8 cellular contexts compared by ENCODE assay signal in genomic region chr1:236395780-236396664, GRCh38. TPM values are rescaled to one million over a fixed set of nuclear protein-coding genes. Genes with fewer than 3 reads are reported as not detected.
A peak's percentile ranks its signal among the peaks of the same experiment; 100 is the strongest.
DNase-seq lines count a peak whose midpoint lies in the region; ATAC-seq and TF ChIP-seq lines count a peak whose summit lies in the region.

No MANE protein-coding gene starts in this region.

- H2AFZ ChIP-seq in PC-3 (ENCODE audit: low read length) (peak overlapping the region; percentile 75), neuronal stem cell (ENCODE audit: low read length) (peak overlapping the region; percentile 96)

- H3K9ac ChIP-seq in PC-3 (ENCODE audit: low read length), result no peak overlapping the region
- peak overlapping the region; percentile 92 for H3K9ac ChIP-seq in neuronal stem cell (ENCODE audit: low read depth, low read length, poor library complexity)

- no peak overlapping the region for H4K8ac ChIP-seq in neuronal stem cell (ENCODE audit: low read depth, low read length)

- no peak overlapping the region for H3K4ac ChIP-seq in neuronal stem cell (ENCODE audit: low read length)

- H3K36me3 ChIP-seq in PC-3 (ENCODE audit: low read depth, low read length), result no peaks in the 10 kb centered on the region
- H3K36me3 ChIP-seq in neuronal stem cell (replicated peaks in 1 of 2; ENCODE audit: control insufficient read depth in 2 of 2, insufficient read depth in 2 of 2, low read length in 2 of 2), result no peaks in the 10 kb centered on the region

- H2BK15ac ChIP-seq in neuronal stem cell (ENCODE audit: low read length), result peak overlapping the region; percentile 98

- no peak overlapping the region for H2BK12ac ChIP-seq in neuronal stem cell (ENCODE audit: low read length)

- H3K9me3 ChIP-seq in PC-3 (ENCODE audit: low read length) (no peaks in the 10 kb centered on the region), neuronal stem cell (replicated peaks in 1 of 2; ENCODE audit: control insufficient read depth in 2 of 2, insufficient read depth in 1 of 2, low read depth in 1 of 2, low read length in 2 of 2) (no peaks in the 10 kb centered on the region)

- H3K14ac ChIP-seq in neuronal stem cell (ENCODE audit: low read length), result no peak overlapping the region

- peak overlapping the region; percentile 90 for H3K23ac ChIP-seq in neuronal stem cell (ENCODE audit: low read depth, low read length, poor library complexity)

- no TSS peak for BruUV-seq in PC-3 (replicated peaks; lab: Mats Ljungman, UMichigan)

- H2BK5ac ChIP-seq in neuronal stem cell (ENCODE audit: low read length), result no peak overlapping the region

- H3K9me2 ChIP-seq in PC-3 (replicated peaks; ENCODE audit: low read length), result no peaks in the 10 kb centered on the region

- ATAC-seq in PC-3, result no peak

- no peak overlapping the region for H2AK5ac ChIP-seq in neuronal stem cell (ENCODE audit: low read depth, low read length)

- peak overlapping the region; percentile 96 for H3K18ac ChIP-seq in neuronal stem cell (ENCODE audit: low read length)

- no peaks in the 10 kb centered on the region for H3K9me3 Mint-ChIP-seq in activated CD4-positive, alpha-beta T cell treated with anti-CD3 and anti-CD28 coated beads, Interleukin-2, amount 10 ng/mL, durations not matched to agents 24 days and 14 days

- intact Hi-C loops in activated CD4-positive, alpha-beta T cell treated with anti-CD3 and anti-CD28 coated beads, Interleukin-2, amount 10 ng/mL, durations not matched to agents 24 days and 14 days (cut with micrococcal nuclease), result loop anchor here (1.0 to 10.0 kb wide), 8 partner anchors 21 to 521 kb away; partner anchors contain the start of genes GPR137B and LGALS8
- intact Hi-C loops in PC-3 (cut with micrococcal nuclease), result no loop called here

- peak; percentile 67 for DNase-seq in activated CD4-positive, alpha-beta T cell treated with anti-CD3 and anti-CD28 coated beads, Interleukin-2, amount 10 ng/mL, durations not matched to agents 24 days and 14 days
- DNase-seq in activated CD4-positive, alpha-beta T cell treated with anti-CD3 and anti-CD28 coated beads for 4 hours, result no peak
- no peak for DNase-seq in PC-3
- peak; percentile 30 for DNase-seq in epithelial cell of esophagus (ENCODE audit: low read depth)
- DNase-seq in neuronal stem cell (ENCODE audit: low spot score), result peak; percentile 26
- DNase-seq in inferior parietal cortex (ENCODE audit: extremely low spot score), result no peak
- DNase-seq in NCI-H226, result no peak
- DNase-seq in effector CD8-positive, alpha-beta T cell (lab: John Stamatoyannopoulos, UW), result no peak

- H3K4me2 ChIP-seq in PC-3 (ENCODE audit: low read length) (peak overlapping the region; percentile 84), neuronal stem cell (ENCODE audit: insufficient read depth, low read length, poor library complexity, severe bottlenecking) (peak overlapping the region; percentile 81)

- no peak overlapping the region for H4K91ac ChIP-seq in neuronal stem cell (ENCODE audit: low read depth, low read length, poor library complexity)

- CTCF ChIA-PET in PC-3 (lab: Charles Lee), result no interaction called here

- no CpG with 5 or more reads among the region's 44 CpGs for WGBS in neuronal stem cell (ENCODE audit: extremely low coverage in 2 of 2, insufficient read length in 2 of 2, insufficient replicate concordance in 1 of 2), 2 donors

- no peaks in the 10 kb centered on the region for H4K20me1 ChIP-seq in PC-3 (ENCODE audit: low read length)

- peaks cover 23% of the 10 kb centered on the region for H3K27me3 Mint-ChIP-seq in activated CD4-positive, alpha-beta T cell treated with anti-CD3 and anti-CD28 coated beads, Interleukin-2, amount 10 ng/mL, durations not matched to agents 24 days and 14 days

- peak overlapping the region; percentile 96 for H3K4me3 Mint-ChIP-seq in activated CD4-positive, alpha-beta T cell treated with anti-CD3 and anti-CD28 coated beads, Interleukin-2, amount 10 ng/mL, durations not matched to agents 24 days and 14 days

- TF ChIP-seq CTCF in PC-3 (conservative IDR thresholded peaks at IDR 0.05; ENCODE audit: low read depth, low read length), result no peak
- no peak for TF ChIP-seq CTCF in epithelial cell of esophagus (IDR thresholded peaks at IDR 0.05; ENCODE audit: insufficient read depth, low read depth, low read length, missing control alignments)

- H3K4me3 ChIP-seq in PC-3 (ENCODE audit: low read length) (peak overlapping the region; percentile 70), epithelial cell of esophagus (ENCODE audit: low read length) (peak overlapping the region; percentile 73), neuronal stem cell (ENCODE audit: low read length in 2 of 2) (peak overlapping the region; percentile 42 to 96)

- H3K36me3 Mint-ChIP-seq in activated CD4-positive, alpha-beta T cell treated with anti-CD3 and anti-CD28 coated beads, Interleukin-2, amount 10 ng/mL, durations not matched to agents 24 days and 14 days (ENCODE audit: low read depth), result peaks cover 20% of the 10 kb centered on the region

- H3K27me3 ChIP-seq in PC-3 (ENCODE audit: low read length) (peaks cover 24% of the 10 kb centered on the region), neuronal stem cell (ENCODE audit: control insufficient read depth in 3 of 3, insufficient read depth in 3 of 3, low read depth in 1 of 3, low read length in 3 of 3) (peaks cover 0 to 61% (median 17%) of the 10 kb centered on the region in 3 experiments)

- no peaks in the 10 kb centered on the region for H3K79me2 ChIP-seq in PC-3 (ENCODE audit: low read length)

- H3F3A ChIP-seq in PC-3 (ENCODE audit: low read length, unreplicated experiment), result no peaks in the 10 kb centered on the region

- POLR2A ChIA-PET in PC-3 (lab: Charles Lee; ENCODE audit: unreplicated experiment), result no interaction called here

- no peak overlapping the region for H3K27ac ChIP-seq in PC-3 (ENCODE audit: low read length)
- H3K27ac ChIP-seq in neuronal stem cell (replicated peaks; ENCODE audit: low read length), result no peak overlapping the region

- H3K4me1 Mint-ChIP-seq in activated CD4-positive, alpha-beta T cell treated with anti-CD3 and anti-CD28 coated beads, Interleukin-2, amount 10 ng/mL, durations not matched to agents 24 days and 14 days, result peaks cover 41% of the 10 kb centered on the region

- H3K27ac Mint-ChIP-seq in activated CD4-positive, alpha-beta T cell treated with anti-CD3 and anti-CD28 coated beads, Interleukin-2, amount 10 ng/mL, durations not matched to agents 24 days and 14 days, result peak overlapping the region; percentile 93

- no peak overlapping the region for H2BK120ac ChIP-seq in neuronal stem cell (ENCODE audit: low read depth, low read length)

- no peaks in the 10 kb centered on the region for H3K79me1 ChIP-seq in neuronal stem cell (ENCODE audit: low read depth, low read length)

- H3K4me1 ChIP-seq in PC-3 (ENCODE audit: insufficient read depth, low read length), result no peaks in the 10 kb centered on the region
- H3K4me1 ChIP-seq in neuronal stem cell (ENCODE audit: control insufficient read depth in 2 of 2, insufficient read depth in 1 of 2, low read depth in 1 of 2, low read length in 2 of 2), result peaks cover 7 to 10% of the 10 kb centered on the region in 2 donors

RNA-seq across cellular contexts. Expression of gene EDARADD, which starts 1.9 kb away (rescaled TPM):
- 32.0 and 32.6 TPM in 2 replicates for total RNA-seq in activated CD4-positive, alpha-beta T cell treated with anti-CD3 and anti-CD28 coated beads, Interleukin-2, amount 10 ng/mL, durations not matched to agents 24 days and 14 days
- 0.17 and 0.91 TPM in 2 replicates for total RNA-seq in PC-3 (2014; rRNA removed)
- 1.3 TPM for polyA plus RNA-seq in neuronal stem cell (2013, experiment 1 of 2)
- polyA plus RNA-seq in neuronal stem cell (2013, experiment 2 of 2), result 1.5 TPM

Comparison
In these comparisons a context has a peak if more than half of its experiments do, and no peak if none do; other contexts are left out.
1. DNase-seq: peak in activated CD4-positive, alpha-beta T cell treated with anti-CD3 and anti-CD28 coated beads, Interleukin-2, amount 10 ng/mL, durations not matched to agents 24 days and 14 days (single experiment), epithelial cell of esophagus (single experiment) and neuronal stem cell (single experiment); none in activated CD4-positive, alpha-beta T cell treated with anti-CD3 and anti-CD28 coated beads for 4 hours (0 of 2), PC-3 (single experiment), inferior parietal cortex (single experiment), NCI-H226 (single experiment) and effector CD8-positive, alpha-beta T cell (single experiment).
2. RNA of gene EDARADD, which starts 1.9 kb away (total RNA-seq): 32.0 to 32.6 TPM in activated CD4-positive, alpha-beta T cell treated with anti-CD3 and anti-CD28 coated beads, Interleukin-2, amount 10 ng/mL, durations not matched to agents 24 days and 14 days; 0.17 to 0.91 TPM in PC-3; every median in the first group is over 10 times any median in the second.
3. Peak in every context shown above with its lines, with median percentiles within 50 percentile points of each other: H3K4me3 ChIP-seq.